In the genomic region with DNA sequence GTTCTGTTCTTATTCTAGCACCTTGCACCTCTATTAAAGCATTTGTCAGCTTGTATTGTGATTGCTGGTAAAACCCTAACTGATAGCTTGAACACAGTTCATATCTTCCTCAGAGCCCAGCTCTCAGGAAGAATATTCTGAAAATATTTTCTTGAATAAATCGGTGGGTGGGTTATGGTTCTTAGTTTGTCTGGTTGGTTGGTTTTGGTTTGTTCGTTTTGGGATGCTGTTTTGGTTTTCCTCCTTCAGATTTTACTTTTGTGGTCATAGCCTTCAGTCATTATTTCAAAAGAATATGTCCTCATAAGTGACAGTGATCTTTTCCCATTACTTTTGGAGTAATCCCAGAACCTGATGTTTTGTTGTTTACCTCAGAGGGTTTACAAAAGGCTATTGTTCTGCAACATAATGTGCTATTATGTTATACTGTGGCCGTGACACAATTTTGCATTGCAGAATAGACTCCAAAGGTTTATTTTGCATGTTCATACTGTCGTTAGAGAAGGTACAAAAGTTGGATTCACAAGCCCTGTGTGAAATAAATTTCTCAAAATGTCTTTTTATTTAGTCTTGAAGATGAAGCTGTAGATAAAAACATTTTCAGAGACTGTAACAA, we compare ENCODE assay signal across 9 cellular contexts. TPM values are rescaled to one million over a fixed set of nuclear protein-coding genes. Genes with fewer than 3 reads are reported as not detected.
A peak's percentile ranks its signal among the peaks of the same experiment; 100 is the strongest.
DNase-seq lines count a peak whose midpoint lies in the region; TF ChIP-seq lines count a peak whose summit lies in the region.
"Had no signal": no experiment of that assay in that cellular context is flagged by ENCODE, and none has a peak within 500 bp of the region (broad histone marks: within the 10 kb centered on the region; RNA-seq: fewer than 3 reads in every experiment).

No MANE protein-coding gene starts in this region.

- H3K4me3 ChIP-seq in AG10803 (ENCODE audit: low read length): peak overlapping the region; percentile 89
- H3K4me3 ChIP-seq in KMS-11 (IDR thresholded peaks at IDR 0.05; ENCODE audit: insufficient read depth, low read depth, low read length): no peak overlapping the region
- H3K4me3 ChIP-seq in muscle layer of duodenum (ENCODE audit: low read depth in 1 of 2, low read length in 2 of 2): peak overlapping the region; percentile 37 to 72
- H3K4me3 ChIP-seq: lung had no signal

- DNase-seq in AG10803 (ENCODE audit: low read depth): peak; percentile 17
- DNase-seq in MCF 10A (ENCODE audit: unreplicated experiment): no peak
- no peak for DNase-seq in effector CD8-positive, alpha-beta T cell (lab: John Stamatoyannopoulos, UW)
- no peak for DNase-seq in GM19238 (ENCODE audit: insufficient read length, low spot score)
- DNase-seq in erythroblast (lab: John Stamatoyannopoulos, UW): no peak
- DNase-seq in HUDEP-2 (lab: John Stamatoyannopoulos, UW; ENCODE audit: unreplicated experiment in 76 of 76): no peak

- H3K9ac ChIP-seq in KMS-11: peak overlapping the region; percentile 70

- TF ChIP-seq CTCF in AG10803 (conservative IDR thresholded peaks at IDR 0.05; ENCODE audit: low read length): no peak
- TF ChIP-seq CTCF in KMS-11 (conservative IDR thresholded peaks at IDR 0.05; ENCODE audit: low read depth, low read length): no peak
- TF ChIP-seq CTCF in MCF 10A (IDR thresholded peaks at IDR 0.05; ENCODE audit: unreplicated experiment): no peak

- H3K9me3 ChIP-seq in muscle layer of duodenum (ENCODE audit: control insufficient read depth in 1 of 2, low read length in 2 of 2): no peaks in the 10 kb centered on the region

- CTCF ChIA-PET in MCF 10A (lab: Yijun Ruan, JAX): interaction anchor here (0.6 to 0.7 kb wide), 3 partner anchors 9 to 376 kb away, joined by 3 read pairs; no protein-coding TSS in a partner anchor

- no peaks in the 10 kb centered on the region for H3K36me3 ChIP-seq in KMS-11 (ENCODE audit: insufficient read depth)
- peaks cover 16 to 21% of the 10 kb centered on the region in 2 donors for H3K36me3 ChIP-seq in muscle layer of duodenum (ENCODE audit: control insufficient read depth in 1 of 2, insufficient read depth in 2 of 2, low read length in 2 of 2)

- no peaks in the 10 kb centered on the region for H3K9me3 Mint-ChIP-seq in MCF 10A (ENCODE audit: unreplicated experiment)

- H3K27ac ChIP-seq in KMS-11: peak overlapping the region; percentile 73
- peak overlapping the region; percentile 100 for H3K27ac ChIP-seq in muscle layer of duodenum (ENCODE audit: low read length)

- peak overlapping the region; percentile 60 for H2AFZ ChIP-seq in KMS-11 (ENCODE audit: low read depth)

- H3K36me3 Mint-ChIP-seq in MCF 10A (ENCODE audit: insufficient read depth, unreplicated experiment): peaks cover 26% of the 10 kb centered on the region

- peak overlapping the region; percentile 97 for H3K4me3 Mint-ChIP-seq in MCF 10A (ENCODE audit: unreplicated experiment)

- peaks cover 48% of the 10 kb centered on the region for H3K79me2 ChIP-seq in KMS-11 (ENCODE audit: insufficient read depth, low read depth)

- no peaks in the 10 kb centered on the region for H3K27me3 Mint-ChIP-seq in MCF 10A (ENCODE audit: insufficient read depth, unreplicated experiment)

- H3K27ac Mint-ChIP-seq in MCF 10A (ENCODE audit: low read depth, unreplicated experiment): peak overlapping the region; percentile 99

- H3K4me1 Mint-ChIP-seq in MCF 10A (ENCODE audit: insufficient read depth, unreplicated experiment): peaks cover 12% of the 10 kb centered on the region

- no peak for TF ChIP-seq POLR2A in erythroblast (IDR thresholded peaks at IDR 0.05; ENCODE audit: low read length)

- intact Hi-C loops in MCF 10A (cut with micrococcal nuclease): loop anchor here (10.0 kb wide), 2 partner anchors 109 to 219 kb away; partner anchors contain the start of genes SNAP23 and ZNF106

- H3K4me2 ChIP-seq in KMS-11: peak overlapping the region; percentile 89

- H3K4me1 ChIP-seq in KMS-11 (ENCODE audit: low read depth, poor library complexity, severe bottlenecking): peaks cover 30% of the 10 kb centered on the region
- H3K4me1 ChIP-seq in muscle layer of duodenum (ENCODE audit: control insufficient read depth in 1 of 2, insufficient read depth in 2 of 2, low read length in 2 of 2): peaks cover 13 to 20% of the 10 kb centered on the region in 2 donors

- H4K20me1 ChIP-seq in KMS-11 (ENCODE audit: insufficient read depth): no peaks in the 10 kb centered on the region

- no TSS peak for BruUV-seq in MCF 10A (replicated peaks; lab: Mats Ljungman, UMichigan)

- H3K27me3 ChIP-seq in KMS-11 (ENCODE audit: insufficient read depth, low read depth) (no peaks in the 10 kb centered on the region), muscle layer of duodenum (ENCODE audit: low read depth, low read length) (no peaks in the 10 kb centered on the region)

- POLR2A ChIA-PET in MCF 10A (lab: Yijun Ruan, JAX): interaction anchor here (0.7 to 4.8 kb wide), 12 partner anchors 9 to 981 kb away, joined by 3 to 39 read pairs (median 6); partner anchors contain the start of genes PLA2G4F, SNAP23, VPS39 and ZNF106

RNA-seq across cellular contexts. Expression of gene TMEM87A, which starts 2.7 kb away (rescaled TPM):
- total RNA-seq in MCF 10A (2022): 51.3 and 52.3 TPM in 2 replicates

RNA-seq across cellular contexts. Expression of gene GANC, which starts 2.9 kb away (rescaled TPM):
- total RNA-seq in MCF 10A (2022): 24.0 and 31.7 TPM in 2 replicates
